1 cellular context compared by ENCODE assay signal in the genomic region with DNA sequence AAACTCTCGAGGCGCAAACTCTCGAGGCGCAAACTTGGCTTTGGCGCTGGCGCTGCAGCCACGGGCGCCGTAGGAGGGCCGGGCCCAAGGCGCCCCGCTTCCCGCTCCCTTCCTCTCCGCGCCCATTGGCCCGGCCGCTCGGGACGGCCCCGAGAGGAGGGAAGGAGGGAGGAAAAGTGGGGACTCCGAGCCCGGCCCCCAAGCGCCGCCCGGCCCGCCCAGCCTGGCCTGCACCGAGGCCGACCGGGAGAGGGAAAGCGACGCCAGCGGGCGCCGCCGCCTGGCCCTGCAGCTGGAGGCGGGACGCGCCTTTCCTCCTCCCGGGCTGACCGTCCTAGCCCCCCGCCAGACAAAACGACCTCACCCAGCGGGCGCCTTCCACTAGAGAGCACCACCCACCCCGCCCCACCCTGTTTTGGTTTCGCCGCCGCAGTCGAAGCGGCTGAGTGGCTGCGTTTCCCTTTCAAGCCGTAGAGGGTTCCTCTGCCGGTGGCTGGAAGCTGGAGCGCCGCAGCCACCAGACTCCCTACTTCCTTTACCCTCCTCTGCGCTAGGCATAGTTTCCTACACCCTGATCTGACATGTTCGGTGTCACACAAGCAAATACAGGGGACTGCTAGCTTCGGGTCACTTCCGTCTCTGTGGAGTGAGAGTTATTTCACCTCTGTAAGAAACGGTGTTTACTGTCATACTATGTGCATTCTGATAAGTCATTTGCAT.
A peak's percentile ranks its signal among the peaks of the same experiment; 100 is the strongest.
TF ChIP-seq lines count a peak whose summit lies in the region.

A gene with protein sequence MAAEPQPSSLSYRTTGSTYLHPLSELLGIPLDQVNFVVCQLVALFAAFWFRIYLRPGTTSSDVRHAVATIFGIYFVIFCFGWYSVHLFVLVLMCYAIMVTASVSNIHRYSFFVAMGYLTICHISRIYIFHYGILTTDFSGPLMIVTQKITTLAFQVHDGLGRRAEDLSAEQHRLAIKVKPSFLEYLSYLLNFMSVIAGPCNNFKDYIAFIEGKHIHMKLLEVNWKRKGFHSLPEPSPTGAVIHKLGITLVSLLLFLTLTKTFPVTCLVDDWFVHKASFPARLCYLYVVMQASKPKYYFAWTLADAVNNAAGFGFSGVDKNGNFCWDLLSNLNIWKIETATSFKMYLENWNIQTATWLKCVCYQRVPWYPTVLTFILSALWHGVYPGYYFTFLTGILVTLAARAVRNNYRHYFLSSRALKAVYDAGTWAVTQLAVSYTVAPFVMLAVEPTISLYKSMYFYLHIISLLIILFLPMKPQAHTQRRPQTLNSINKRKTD (minus strand): TSS at position 78 of the 720 bp plus-strand sequence. CDS start 235 bp downstream, outside the sequence.

TF ChIP-seq in HepG2, 621 proteins besides CTCF, POLR2A, EP300 and RAD21 (continued from another document and continues in another):
- TF ChIP-seq, protein P1, sequence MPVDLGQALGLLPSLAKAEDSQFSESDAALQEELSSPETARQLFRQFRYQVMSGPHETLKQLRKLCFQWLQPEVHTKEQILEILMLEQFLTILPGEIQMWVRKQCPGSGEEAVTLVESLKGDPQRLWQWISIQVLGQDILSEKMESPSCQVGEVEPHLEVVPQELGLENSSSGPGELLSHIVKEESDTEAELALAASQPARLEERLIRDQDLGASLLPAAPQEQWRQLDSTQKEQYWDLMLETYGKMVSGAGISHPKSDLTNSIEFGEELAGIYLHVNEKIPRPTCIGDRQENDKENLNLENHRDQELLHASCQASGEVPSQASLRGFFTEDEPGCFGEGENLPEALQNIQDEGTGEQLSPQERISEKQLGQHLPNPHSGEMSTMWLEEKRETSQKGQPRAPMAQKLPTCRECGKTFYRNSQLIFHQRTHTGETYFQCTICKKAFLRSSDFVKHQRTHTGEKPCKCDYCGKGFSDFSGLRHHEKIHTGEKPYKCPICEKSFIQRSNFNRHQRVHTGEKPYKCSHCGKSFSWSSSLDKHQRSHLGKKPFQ (CRISPR knock-in tag; IDR thresholded peaks at IDR 0.05; ENCODE audit: insufficient replicate concordance): no peak
- TF ChIP-seq RAD51 (IDR thresholded peaks at IDR 0.05; ENCODE audit: borderline replicate concordance) (no peak), ATRX (CRISPR knock-in tag; IDR thresholded peaks at IDR 0.05; ENCODE audit: borderline replicate concordance) (no peak), ATAD3A (CRISPR knock-in tag; IDR thresholded peaks at IDR 0.05) (no peak), NONO (IDR thresholded peaks at IDR 0.05) (no peak), NONO (CRISPR knock-in tag; conservative IDR thresholded peaks at IDR 0.05) (no peak), EHMT2 (IDR thresholded peaks at IDR 0.05; ENCODE audit: borderline replicate concordance, low read depth, low read length) (no peak), ZNF432 (CRISPR knock-in tag; IDR thresholded peaks at IDR 0.05; ENCODE audit: borderline replicate concordance) (no peak), ZNF317 (CRISPR knock-in tag; IDR thresholded peaks at IDR 0.05) (no peak), NCOA1 (CRISPR knock-in tag; IDR thresholded peaks at IDR 0.05) (no peak), ZNF3 (CRISPR knock-in tag; IDR thresholded peaks at IDR 0.05) (no peak), GFI1 (CRISPR knock-in tag; IDR thresholded peaks at IDR 0.05; ENCODE audit: borderline replicate concordance) (no peak), MXD4 (CRISPR knock-in tag; IDR thresholded peaks at IDR 0.05) (no peak), ISX (CRISPR knock-in tag; conservative IDR thresholded peaks at IDR 0.05) (no peak), ZNF7 (CRISPR knock-in tag; IDR thresholded peaks at IDR 0.05) (no peak), HCFC1 (IDR thresholded peaks at IDR 0.05; ENCODE audit: low read depth, low read length) (no peak), HNRNPK (IDR thresholded peaks at IDR 0.05; ENCODE audit: low read depth, low read length, poor library complexity, severe bottlenecking) (peak; percentile 76), ZSCAN12 (CRISPR knock-in tag; IDR thresholded peaks at IDR 0.05) (no peak), TBP (CRISPR knock-in tag; IDR thresholded peaks at IDR 0.05) (no peak), IRX3 (CRISPR knock-in tag; IDR thresholded peaks at IDR 0.05; ENCODE audit: borderline replicate concordance, low read depth) (peak; percentile 86; the same call in 1 of the 2 replicates), RELA (CRISPR knock-in tag; IDR thresholded peaks at IDR 0.05) (no peak), GATA4 (IDR thresholded peaks at IDR 0.05; ENCODE audit: borderline replicate concordance, low read depth) (no peak), TARDBP (CRISPR knock-in tag; IDR thresholded peaks at IDR 0.05) (no peak), KLF13 (CRISPR knock-in tag; IDR thresholded peaks at IDR 0.05) (no peak), YY1 (IDR thresholded peaks at IDR 0.05; ENCODE audit: insufficient read depth, insufficient replicate concordance, low read depth, low read length) (no peak), KDM1A (CRISPR knock-in tag; IDR thresholded peaks at IDR 0.05) (no peak), ZNF766 (CRISPR knock-in tag; IDR thresholded peaks at IDR 0.05; ENCODE audit: borderline replicate concordance) (peak; percentile 56; the same call in 1 of the 2 replicates)
- TF ChIP-seq, protein P2, sequence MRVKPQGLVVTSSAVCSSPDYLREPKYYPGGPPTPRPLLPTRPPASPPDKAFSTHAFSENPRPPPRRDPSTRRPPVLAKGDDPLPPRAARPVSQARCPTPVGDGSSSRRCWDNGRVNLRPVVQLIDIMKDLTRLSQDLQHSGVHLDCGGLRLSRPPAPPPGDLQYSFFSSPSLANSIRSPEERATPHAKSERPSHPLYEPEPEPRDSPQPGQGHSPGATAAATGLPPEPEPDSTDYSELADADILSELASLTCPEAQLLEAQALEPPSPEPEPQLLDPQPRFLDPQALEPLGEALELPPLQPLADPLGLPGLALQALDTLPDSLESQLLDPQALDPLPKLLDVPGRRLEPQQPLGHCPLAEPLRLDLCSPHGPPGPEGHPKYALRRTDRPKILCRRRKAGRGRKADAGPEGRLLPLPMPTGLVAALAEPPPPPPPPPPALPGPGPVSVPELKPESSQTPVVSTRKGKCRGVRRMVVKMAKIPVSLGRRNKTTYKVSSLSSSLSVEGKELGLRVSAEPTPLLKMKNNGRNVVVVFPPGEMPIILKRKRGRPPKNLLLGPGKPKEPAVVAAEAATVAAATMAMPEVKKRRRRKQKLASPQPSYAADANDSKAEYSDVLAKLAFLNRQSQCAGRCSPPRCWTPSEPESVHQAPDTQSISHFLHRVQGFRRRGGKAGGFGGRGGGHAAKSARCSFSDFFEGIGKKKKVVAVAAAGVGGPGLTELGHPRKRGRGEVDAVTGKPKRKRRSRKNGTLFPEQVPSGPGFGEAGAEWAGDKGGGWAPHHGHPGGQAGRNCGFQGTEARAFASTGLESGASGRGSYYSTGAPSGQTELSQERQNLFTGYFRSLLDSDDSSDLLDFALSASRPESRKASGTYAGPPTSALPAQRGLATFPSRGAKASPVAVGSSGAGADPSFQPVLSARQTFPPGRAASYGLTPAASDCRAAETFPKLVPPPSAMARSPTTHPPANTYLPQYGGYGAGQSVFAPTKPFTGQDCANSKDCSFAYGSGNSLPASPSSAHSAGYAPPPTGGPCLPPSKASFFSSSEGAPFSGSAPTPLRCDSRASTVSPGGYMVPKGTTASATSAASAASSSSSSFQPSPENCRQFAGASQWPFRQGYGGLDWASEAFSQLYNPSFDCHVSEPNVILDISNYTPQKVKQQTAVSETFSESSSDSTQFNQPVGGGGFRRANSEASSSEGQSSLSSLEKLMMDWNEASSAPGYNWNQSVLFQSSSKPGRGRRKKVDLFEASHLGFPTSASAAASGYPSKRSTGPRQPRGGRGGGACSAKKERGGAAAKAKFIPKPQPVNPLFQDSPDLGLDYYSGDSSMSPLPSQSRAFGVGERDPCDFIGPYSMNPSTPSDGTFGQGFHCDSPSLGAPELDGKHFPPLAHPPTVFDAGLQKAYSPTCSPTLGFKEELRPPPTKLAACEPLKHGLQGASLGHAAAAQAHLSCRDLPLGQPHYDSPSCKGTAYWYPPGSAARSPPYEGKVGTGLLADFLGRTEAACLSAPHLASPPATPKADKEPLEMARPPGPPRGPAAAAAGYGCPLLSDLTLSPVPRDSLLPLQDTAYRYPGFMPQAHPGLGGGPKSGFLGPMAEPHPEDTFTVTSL (CRISPR knock-in tag; IDR thresholded peaks at IDR 0.05; ENCODE audit: borderline replicate concordance): no peak
- TF ChIP-seq, protein P3, sequence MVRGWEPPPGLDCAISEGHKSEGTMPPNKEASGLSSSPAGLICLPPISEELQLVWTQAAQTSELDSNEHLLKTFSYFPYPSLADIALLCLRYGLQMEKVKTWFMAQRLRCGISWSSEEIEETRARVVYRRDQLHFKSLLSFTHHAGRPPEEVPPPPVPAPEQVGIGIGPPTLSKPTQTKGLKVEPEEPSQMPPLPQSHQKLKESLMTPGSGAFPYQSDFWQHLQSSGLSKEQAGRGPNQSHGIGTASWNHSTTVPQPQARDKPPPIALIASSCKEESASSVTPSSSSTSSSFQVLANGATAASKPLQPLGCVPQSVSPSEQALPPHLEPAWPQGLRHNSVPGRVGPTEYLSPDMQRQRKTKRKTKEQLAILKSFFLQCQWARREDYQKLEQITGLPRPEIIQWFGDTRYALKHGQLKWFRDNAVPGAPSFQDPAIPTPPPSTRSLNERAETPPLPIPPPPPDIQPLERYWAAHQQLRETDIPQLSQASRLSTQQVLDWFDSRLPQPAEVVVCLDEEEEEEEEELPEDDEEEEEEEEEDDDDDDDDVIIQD (CRISPR knock-in tag; IDR thresholded peaks at IDR 0.05; ENCODE audit: low read depth): no peak
- TF ChIP-seq, protein P4, sequence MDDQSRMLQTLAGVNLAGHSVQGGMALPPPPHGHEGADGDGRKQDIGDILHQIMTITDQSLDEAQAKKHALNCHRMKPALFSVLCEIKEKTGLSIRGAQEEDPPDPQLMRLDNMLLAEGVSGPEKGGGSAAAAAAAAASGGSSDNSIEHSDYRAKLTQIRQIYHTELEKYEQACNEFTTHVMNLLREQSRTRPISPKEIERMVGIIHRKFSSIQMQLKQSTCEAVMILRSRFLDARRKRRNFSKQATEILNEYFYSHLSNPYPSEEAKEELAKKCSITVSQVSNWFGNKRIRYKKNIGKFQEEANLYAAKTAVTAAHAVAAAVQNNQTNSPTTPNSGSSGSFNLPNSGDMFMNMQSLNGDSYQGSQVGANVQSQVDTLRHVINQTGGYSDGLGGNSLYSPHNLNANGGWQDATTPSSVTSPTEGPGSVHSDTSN (CRISPR knock-in tag; IDR thresholded peaks at IDR 0.05; ENCODE audit: borderline replicate concordance): no peak
- TF ChIP-seq, protein P5, sequence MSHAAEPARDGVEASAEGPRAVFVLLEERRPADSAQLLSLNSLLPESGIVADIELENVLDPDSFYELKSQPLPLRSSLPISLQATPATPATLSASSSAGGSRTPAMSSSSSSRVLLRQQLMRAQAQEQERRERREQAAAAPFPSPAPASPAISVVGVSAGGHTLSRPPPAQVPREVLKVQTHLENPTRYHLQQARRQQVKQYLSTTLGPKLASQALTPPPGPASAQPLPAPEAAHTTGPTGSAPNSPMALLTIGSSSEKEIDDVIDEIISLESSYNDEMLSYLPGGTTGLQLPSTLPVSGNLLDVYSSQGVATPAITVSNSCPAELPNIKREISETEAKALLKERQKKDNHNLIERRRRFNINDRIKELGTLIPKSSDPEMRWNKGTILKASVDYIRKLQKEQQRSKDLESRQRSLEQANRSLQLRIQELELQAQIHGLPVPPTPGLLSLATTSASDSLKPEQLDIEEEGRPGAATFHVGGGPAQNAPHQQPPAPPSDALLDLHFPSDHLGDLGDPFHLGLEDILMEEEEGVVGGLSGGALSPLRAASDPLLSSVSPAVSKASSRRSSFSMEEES (CRISPR knock-in tag; IDR thresholded peaks at IDR 0.05): no peak
- TF ChIP-seq, protein P6, sequence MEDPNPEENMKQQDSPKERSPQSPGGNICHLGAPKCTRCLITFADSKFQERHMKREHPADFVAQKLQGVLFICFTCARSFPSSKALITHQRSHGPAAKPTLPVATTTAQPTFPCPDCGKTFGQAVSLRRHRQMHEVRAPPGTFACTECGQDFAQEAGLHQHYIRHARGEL (CRISPR knock-in tag; IDR thresholded peaks at IDR 0.05): no peak
- TF ChIP-seq, protein P7, sequence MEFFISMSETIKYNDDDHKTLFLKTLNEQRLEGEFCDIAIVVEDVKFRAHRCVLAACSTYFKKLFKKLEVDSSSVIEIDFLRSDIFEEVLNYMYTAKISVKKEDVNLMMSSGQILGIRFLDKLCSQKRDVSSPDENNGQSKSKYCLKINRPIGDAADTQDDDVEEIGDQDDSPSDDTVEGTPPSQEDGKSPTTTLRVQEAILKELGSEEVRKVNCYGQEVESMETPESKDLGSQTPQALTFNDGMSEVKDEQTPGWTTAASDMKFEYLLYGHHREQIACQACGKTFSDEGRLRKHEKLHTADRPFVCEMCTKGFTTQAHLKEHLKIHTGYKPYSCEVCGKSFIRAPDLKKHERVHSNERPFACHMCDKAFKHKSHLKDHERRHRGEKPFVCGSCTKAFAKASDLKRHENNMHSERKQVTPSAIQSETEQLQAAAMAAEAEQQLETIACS (CRISPR knock-in tag; IDR thresholded peaks at IDR 0.05): no peak
- TF ChIP-seq, protein P8, sequence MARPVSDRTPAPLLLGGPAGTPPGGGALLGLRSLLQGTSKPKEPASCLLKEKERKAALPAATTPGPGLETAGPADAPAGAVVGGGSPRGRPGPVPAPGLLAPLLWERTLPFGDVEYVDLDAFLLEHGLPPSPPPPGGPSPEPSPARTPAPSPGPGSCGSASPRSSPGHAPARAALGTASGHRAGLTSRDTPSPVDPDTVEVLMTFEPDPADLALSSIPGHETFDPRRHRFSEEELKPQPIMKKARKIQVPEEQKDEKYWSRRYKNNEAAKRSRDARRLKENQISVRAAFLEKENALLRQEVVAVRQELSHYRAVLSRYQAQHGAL (CRISPR knock-in tag; IDR thresholded peaks at IDR 0.05; ENCODE audit: not compliant biosample characterization): no peak
- TF ChIP-seq, protein P9, sequence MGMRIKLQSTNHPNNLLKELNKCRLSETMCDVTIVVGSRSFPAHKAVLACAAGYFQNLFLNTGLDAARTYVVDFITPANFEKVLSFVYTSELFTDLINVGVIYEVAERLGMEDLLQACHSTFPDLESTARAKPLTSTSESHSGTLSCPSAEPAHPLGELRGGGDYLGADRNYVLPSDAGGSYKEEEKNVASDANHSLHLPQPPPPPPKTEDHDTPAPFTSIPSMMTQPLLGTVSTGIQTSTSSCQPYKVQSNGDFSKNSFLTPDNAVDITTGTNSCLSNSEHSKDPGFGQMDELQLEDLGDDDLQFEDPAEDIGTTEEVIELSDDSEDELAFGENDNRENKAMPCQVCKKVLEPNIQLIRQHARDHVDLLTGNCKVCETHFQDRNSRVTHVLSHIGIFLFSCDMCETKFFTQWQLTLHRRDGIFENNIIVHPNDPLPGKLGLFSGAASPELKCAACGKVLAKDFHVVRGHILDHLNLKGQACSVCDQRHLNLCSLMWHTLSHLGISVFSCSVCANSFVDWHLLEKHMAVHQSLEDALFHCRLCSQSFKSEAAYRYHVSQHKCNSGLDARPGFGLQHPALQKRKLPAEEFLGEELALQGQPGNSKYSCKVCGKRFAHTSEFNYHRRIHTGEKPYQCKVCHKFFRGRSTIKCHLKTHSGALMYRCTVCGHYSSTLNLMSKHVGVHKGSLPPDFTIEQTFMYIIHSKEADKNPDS (CRISPR knock-in tag; IDR thresholded peaks at IDR 0.05): 0 out of 2 replicates have a peak, but pooled peaks have one; percentile 65
